Comparison of ENCODE assay signal across 1 cellular context in the genomic region with DNA sequence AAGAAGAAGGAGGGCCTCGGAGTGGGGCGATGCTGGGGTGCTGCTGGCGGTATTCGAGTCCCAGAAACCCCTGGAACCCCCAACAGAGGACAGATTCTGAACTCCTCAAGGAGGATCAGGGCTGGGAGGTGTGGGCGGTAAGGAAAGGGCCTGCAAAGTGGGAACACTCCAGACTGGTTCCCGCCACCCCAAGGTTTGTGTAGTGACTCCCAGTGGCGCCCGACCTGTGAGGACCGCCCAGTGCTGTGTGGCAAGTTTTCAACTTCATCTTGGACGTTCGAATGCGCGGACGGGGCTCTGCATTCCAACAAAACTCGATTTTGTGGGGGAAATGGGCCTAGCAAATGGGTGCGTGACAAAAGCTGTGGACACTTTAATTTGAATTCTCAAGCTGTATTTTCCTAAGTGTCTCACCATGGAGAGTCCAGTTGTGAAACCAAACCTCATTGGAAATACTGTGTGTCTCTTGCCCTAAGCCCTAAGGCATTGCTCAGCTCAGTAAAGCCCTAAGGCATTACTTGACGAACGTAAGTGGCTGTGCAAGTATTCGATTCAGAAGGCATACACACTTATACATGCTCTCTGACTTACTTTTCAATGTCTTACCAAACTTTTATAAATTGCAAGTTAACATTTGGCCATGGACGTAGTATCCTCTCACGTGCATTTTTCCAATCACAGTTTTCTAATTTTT.
TF ChIP-seq lines count a peak whose summit lies in the region.

No MANE protein-coding gene starts in this region.

TF ChIP-seq in H1, 55 proteins besides CTCF, POLR2A, EP300 and RAD21:
- no peak for TF ChIP-seq FOSL1 (IDR thresholded peaks at IDR 0.05; ENCODE audit: insufficient read depth, low read depth, low read length)
- TF ChIP-seq YY1 (IDR thresholded peaks at IDR 0.05; ENCODE audit: low read depth, low read length), result no peak
- no peak for TF ChIP-seq TAF7 (optimal IDR thresholded peaks at IDR 0.05; ENCODE audit: borderline replicate concordance, low read depth, low read length)
- no peak for TF ChIP-seq BRCA1 (IDR thresholded peaks at IDR 0.05; ENCODE audit: low read depth, low read length)
- no peak for TF ChIP-seq SP1 (IDR thresholded peaks at IDR 0.05; ENCODE audit: low read depth, low read length)
- no peak for TF ChIP-seq GABPA (IDR thresholded peaks at IDR 0.05; ENCODE audit: borderline replicate concordance, insufficient read depth, low read length)
- TF ChIP-seq HDAC2 (IDR thresholded peaks at IDR 0.05; ENCODE audit: borderline replicate concordance in 1 of 2, low read depth in 2 of 2, low read length in 2 of 2), result no peak
- no peak for TF ChIP-seq SP2 (IDR thresholded peaks at IDR 0.05; ENCODE audit: low read length)
- no peak for TF ChIP-seq RXRA (IDR thresholded peaks at IDR 0.05; ENCODE audit: insufficient read depth, low read depth, low read length)
